ENCODE assay signal across 1 cellular context in genomic region chr1:156812293-156812990, GRCh38.
TF ChIP-seq lines count a peak whose summit lies in the region.

No MANE protein-coding gene starts in this region.

TF ChIP-seq in HCT116, 20 proteins besides CTCF, POLR2A, EP300 and RAD21:
- TF ChIP-seq CBX3 (IDR thresholded peaks at IDR 0.05; ENCODE audit: low read depth) (no peak), JUND (IDR thresholded peaks at IDR 0.05) (no peak), ZFX (IDR thresholded peaks at IDR 0.05) (no peak), ELF1 (IDR thresholded peaks at IDR 0.05; ENCODE audit: borderline replicate concordance, low read depth) (no peak), EGR1 (IDR thresholded peaks at IDR 0.05; ENCODE audit: low read depth) (no peak), MAX (IDR thresholded peaks at IDR 0.05) (no peak), SP1 (IDR thresholded peaks at IDR 0.05; ENCODE audit: low read depth) (no peak), EZH2phosphoT487 (IDR thresholded peaks at IDR 0.05; ENCODE audit: borderline replicate concordance) (no peak), POLR2AphosphoS5 (IDR thresholded peaks at IDR 0.05; ENCODE audit: low read depth, low read length) (no peak), CEBPB (IDR thresholded peaks at IDR 0.05; ENCODE audit: low read depth) (no peak), ATF3 (IDR thresholded peaks at IDR 0.05) (no peak), TCF7L2 (IDR thresholded peaks at IDR 0.05; ENCODE audit: borderline replicate concordance, extremely low read depth, insufficient read depth, insufficient read length) (no peak), YY1 (IDR thresholded peaks at IDR 0.05; ENCODE audit: extremely low read depth, insufficient replicate concordance, low read depth, low read length) (no peak), REST (IDR thresholded peaks at IDR 0.05; ENCODE audit: low read depth) (no peak), SIN3A (IDR thresholded peaks at IDR 0.05; ENCODE audit: low read depth) (no peak), ZNF274 (IDR thresholded peaks at IDR 0.05; ENCODE audit: low read depth, low read length) (no peak), EZH2 (IDR thresholded peaks at IDR 0.05) (no peak), SRF (IDR thresholded peaks at IDR 0.05; ENCODE audit: low read depth) (no peak), FOSL1 (IDR thresholded peaks at IDR 0.05; ENCODE audit: low read depth) (no peak)
- TF ChIP-seq, protein P1, sequence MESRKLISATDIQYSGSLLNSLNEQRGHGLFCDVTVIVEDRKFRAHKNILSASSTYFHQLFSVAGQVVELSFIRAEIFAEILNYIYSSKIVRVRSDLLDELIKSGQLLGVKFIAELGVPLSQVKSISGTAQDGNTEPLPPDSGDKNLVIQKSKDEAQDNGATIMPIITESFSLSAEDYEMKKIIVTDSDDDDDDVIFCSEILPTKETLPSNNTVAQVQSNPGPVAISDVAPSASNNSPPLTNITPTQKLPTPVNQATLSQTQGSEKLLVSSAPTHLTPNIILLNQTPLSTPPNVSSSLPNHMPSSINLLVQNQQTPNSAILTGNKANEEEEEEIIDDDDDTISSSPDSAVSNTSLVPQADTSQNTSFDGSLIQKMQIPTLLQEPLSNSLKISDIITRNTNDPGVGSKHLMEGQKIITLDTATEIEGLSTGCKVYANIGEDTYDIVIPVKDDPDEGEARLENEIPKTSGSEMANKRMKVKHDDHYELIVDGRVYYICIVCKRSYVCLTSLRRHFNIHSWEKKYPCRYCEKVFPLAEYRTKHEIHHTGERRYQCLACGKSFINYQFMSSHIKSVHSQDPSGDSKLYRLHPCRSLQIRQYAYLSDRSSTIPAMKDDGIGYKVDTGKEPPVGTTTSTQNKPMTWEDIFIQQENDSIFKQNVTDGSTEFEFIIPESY (IDR thresholded peaks at IDR 0.05; ENCODE audit: extremely low read depth, insufficient replicate concordance, low read length), result no peak
